Comparison of ENCODE assay signal across 29 cellular contexts in genomic region chr5:93425102-93425501, GRCh38.
DNase-seq lines count a peak whose midpoint lies in the region; ATAC-seq, FAIRE-seq and TF ChIP-seq lines count a peak whose summit lies in the region.
"Had no signal": no experiment of that assay in that cellular context is flagged by ENCODE, and none has a peak within 500 bp of the region (broad histone marks: within the 10 kb centered on the region; RNA-seq: fewer than 3 reads in every experiment).

No MANE protein-coding gene starts in this region.

- H3K9me3 ChIP-seq in astrocyte (ENCODE audit: insufficient read depth, low read depth, low read length): no peaks in the 10 kb centered on the region
- H3K9me3 ChIP-seq: BLaER1 treated with 17β-estradiol and CSF1 and Interleukin-3, amounts not matched to agents 10 nM and 100 nM; lower lobe of right lung; testis; uterus had no signal

- H3K79me2 ChIP-seq in astrocyte (ENCODE audit: insufficient read depth, low read length): no peaks in the 10 kb centered on the region
- H3K79me2 ChIP-seq: hepatocyte had no signal

- H3K4me3 Mint-ChIP-seq in astrocyte (ENCODE audit: unreplicated experiment) (no peak overlapping the region), chondrocyte (ENCODE audit: unreplicated experiment) (no peak overlapping the region)
- H3K4me3 Mint-ChIP-seq: activated naive CD8-positive, alpha-beta T cell; HFFc6; IgD-negative memory B cell; nephron progenitor cell had no signal

- in situ Hi-C loops in G401 (cut with HindIII; ENCODE audit: low sequenced_read_pairs): no loop called here

- no peaks in the 10 kb centered on the region for H3K36me3 Mint-ChIP-seq in astrocyte (ENCODE audit: low read depth, unreplicated experiment)
- H3K36me3 Mint-ChIP-seq in chondrocyte (ENCODE audit: low read depth): no peaks in the 10 kb centered on the region
- H3K36me3 Mint-ChIP-seq: activated naive CD8-positive, alpha-beta T cell; IgD-negative memory B cell had no signal

- no peak for TF ChIP-seq CTCF in astrocyte (IDR thresholded peaks at IDR 0.05; ENCODE audit: insufficient read depth, low read depth, low read length)
- no peak for TF ChIP-seq CTCF in fibroblast of the aortic adventitia (IDR thresholded peaks at IDR 0.05; ENCODE audit: insufficient read depth, low read length)
- TF ChIP-seq CTCF in chondrocyte (IDR thresholded peaks at IDR 0.05): no peak

- no peak for ATAC-seq in GM18520 (IDR thresholded peaks at IDR 0.05; ENCODE audit: unreplicated experiment)
- ATAC-seq: lower lobe of right lung; stimulated activated naive CD8-positive, alpha-beta T cell treated with anti-CD3 and anti-CD28 coated beads, Interleukin-15, Interleukin-2, amounts not matched to agents 100 U/mL and 50 U/mL, for 24 hours had no signal

- H3K4me2 ChIP-seq in astrocyte (ENCODE audit: low read length): no peak overlapping the region
- H3K4me2 ChIP-seq: BLaER1 treated with 17β-estradiol and CSF1 and Interleukin-3, amounts not matched to agents 10 nM and 100 nM; hepatocyte; smooth muscle cell had no signal

- H4K20me1 ChIP-seq in astrocyte (ENCODE audit: insufficient read depth, low read length): no peaks in the 10 kb centered on the region
- H4K20me1 ChIP-seq: BLaER1 treated with 17β-estradiol and CSF1 and Interleukin-3, amounts not matched to agents 10 nM and 100 nM had no signal

- H3K9ac ChIP-seq in astrocyte (ENCODE audit: low read length): no peak overlapping the region
- H3K9ac ChIP-seq: BLaER1 treated with 17β-estradiol and CSF1 and Interleukin-3, amounts not matched to agents 10 nM and 100 nM had no signal

- H3K27me3 Mint-ChIP-seq in astrocyte (ENCODE audit: low read depth, unreplicated experiment) (no peaks in the 10 kb centered on the region), chondrocyte (ENCODE audit: low read depth) (no peaks in the 10 kb centered on the region)
- H3K27me3 Mint-ChIP-seq: IgD-negative memory B cell had no signal

- H3K4me1 Mint-ChIP-seq in astrocyte (ENCODE audit: low read depth, unreplicated experiment) (peaks cover 2% of the 10 kb centered on the region), chondrocyte (ENCODE audit: low read depth) (no peaks in the 10 kb centered on the region)

- H3K4me3 ChIP-seq in astrocyte (ENCODE audit: insufficient read depth, low read depth, low read length): no peak overlapping the region
- no peak overlapping the region for H3K4me3 ChIP-seq in fibroblast of the aortic adventitia (ENCODE audit: low read depth, low read length)
- H3K4me3 ChIP-seq: BLaER1 treated with 17β-estradiol and CSF1 and Interleukin-3, amounts not matched to agents 10 nM and 100 nM; hepatocyte; lower lobe of right lung; smooth muscle cell; testis; uterus had no signal

- no peak overlapping the region for H2AFZ ChIP-seq in astrocyte (ENCODE audit: low read depth, low read length)
- H2AFZ ChIP-seq: hepatocyte had no signal

- H3K36me3 ChIP-seq in astrocyte (ENCODE audit: insufficient read depth, low read length): no peaks in the 10 kb centered on the region
- H3K36me3 ChIP-seq: BLaER1 treated with 17β-estradiol and CSF1 and Interleukin-3, amounts not matched to agents 10 nM and 100 nM; lower lobe of right lung; uterus had no signal

- no peaks in the 10 kb centered on the region for H3K4me1 ChIP-seq in astrocyte (ENCODE audit: insufficient read depth, low read length)
- H3K4me1 ChIP-seq: BLaER1 treated with 17β-estradiol and CSF1 and Interleukin-3, amounts not matched to agents 10 nM and 100 nM; lower lobe of right lung; testis; uterus had no signal

- H3K27ac ChIP-seq in astrocyte (ENCODE audit: low read depth, low read length): no peak overlapping the region
- H3K27ac ChIP-seq: BLaER1 treated with 17β-estradiol and CSF1 and Interleukin-3, amounts not matched to agents 10 nM and 100 nM; hepatocyte; lower lobe of right lung; testis; uterus had no signal

- H3K27ac Mint-ChIP-seq in astrocyte (ENCODE audit: unreplicated experiment) (no peak overlapping the region), chondrocyte (ENCODE audit: unreplicated experiment) (no peak overlapping the region)
- H3K27ac Mint-ChIP-seq: activated naive CD8-positive, alpha-beta T cell; HFFc6 had no signal

- no peaks in the 10 kb centered on the region for H3K9me3 Mint-ChIP-seq in astrocyte (ENCODE audit: unreplicated experiment)
- no peaks in the 10 kb centered on the region for H3K9me3 Mint-ChIP-seq in chondrocyte (ENCODE audit: low read depth)
- H3K9me3 Mint-ChIP-seq: HFFc6, IgD-negative memory B cell, nephron progenitor cell had no signal

- DNase-seq in G401 (ENCODE audit: low spot score) (peak; percentile 39), astrocyte (ENCODE audit: low read depth) (peak; percentile 27), fibroblast of the aortic adventitia (ENCODE audit: low read depth) (peak; percentile 41), pons (ENCODE audit: low spot score) (peak; percentile 38), chondrocyte (ENCODE audit: low spot score) (no peak), KG1 (lab: John Stamatoyannopoulos, UW) (no peak)
- no peak for DNase-seq in stimulated activated CD8-positive, alpha-beta memory T cell treated with anti-CD3 and anti-CD28 coated beads, Interleukin-4, amount 100 ng/mL, for 48 hours
- DNase-seq: activated CD4-positive, alpha-beta T cell treated with anti-CD3 and anti-CD28 coated beads for 48 hours; activated effector memory CD4-positive, alpha-beta T cell treated with Interleukin-2 at 50 U/mL for 16 hours; effector memory CD4-positive, alpha-beta T cell; HFFc6; kidney glomerular epithelial cell; lower lobe of right lung; NCI-H1092 treated with DMSO at 0.1 percent for 48 hours; NCI-H187 treated with DMSO at 0.1 percent for 48 hours; NCI-H2171; nephron progenitor cell; stimulated activated naive CD8-positive, alpha-beta T cell treated with anti-CD3 and anti-CD28 coated beads, Interleukin-15, Interleukin-2, amounts not matched to agents 100 U/mL and 50 U/mL, for 24 hours; testis; uterus had no signal

- no peaks in the 10 kb centered on the region for H3K27me3 ChIP-seq in astrocyte (ENCODE audit: insufficient read depth, low read length)
- H3K27me3 ChIP-seq: BLaER1 treated with 17β-estradiol and CSF1 and Interleukin-3, amounts not matched to agents 10 nM and 100 nM; hepatocyte; testis; uterus had no signal

- no peak for FAIRE-seq in astrocyte (lab: Jason Lieb, UNC)
- FAIRE-seq: colon, frontal cortex, GM12892 had no signal

Comparison
In these comparisons a context has a peak if more than half of its experiments do, and no peak if none do; other contexts are left out.
1. DNase-seq: peak in G401 (single experiment), astrocyte (single experiment), fibroblast of the aortic adventitia (single experiment) and pons (single experiment); none in stimulated activated CD8-positive, alpha-beta memory T cell treated with anti-CD3 and anti-CD28 coated beads, Interleukin-4, amount 100 ng/mL, for 48 hours (single experiment), chondrocyte (single experiment) and KG1 (single experiment).